In the genomic region with DNA sequence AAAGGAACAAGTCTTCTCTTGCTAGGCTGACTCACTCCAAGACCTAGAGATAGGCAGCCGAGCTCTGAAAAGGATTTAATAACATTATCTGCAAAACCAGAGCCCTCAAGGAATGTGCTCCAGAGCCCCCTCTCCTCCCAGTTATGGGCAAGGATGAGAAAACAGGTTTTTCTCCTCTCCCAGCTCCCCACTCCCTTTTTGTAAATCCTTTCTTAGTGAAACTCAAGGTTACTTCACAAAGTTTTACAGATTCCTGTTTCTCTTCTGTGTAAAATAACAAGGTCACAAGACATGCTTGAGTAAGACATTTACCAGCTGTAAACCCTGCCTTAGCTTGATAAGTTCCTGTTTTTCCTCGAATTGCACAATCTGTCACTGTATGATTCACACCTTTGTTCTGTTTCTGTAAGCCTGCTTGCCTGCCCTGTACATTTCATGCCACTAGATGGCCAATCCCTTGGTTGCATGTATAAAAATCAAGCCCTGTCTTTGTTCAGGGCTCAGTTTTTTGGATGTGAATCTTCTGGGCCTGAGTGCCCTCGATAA, we compare ENCODE assay signal across 9 cellular contexts.
DNase-seq lines count a peak whose midpoint lies in the region; ATAC-seq and TF ChIP-seq lines count a peak whose summit lies in the region.
"Had no signal": no experiment of that assay in that cellular context is flagged by ENCODE, and none has a peak within 500 bp of the region (broad histone marks: within the 10 kb centered on the region; RNA-seq: fewer than 3 reads in every experiment).

No MANE protein-coding gene starts in this region.

- H3K27me3 Mint-ChIP-seq in activated T-cell treated with anti-CD3 and anti-CD28 coated beads, Interleukin-2, amount 50 U/mL, for 24 hours: no peaks in the 10 kb centered on the region

- H3K27ac ChIP-seq in SK-N-SH (ENCODE audit: low read depth in 2 of 2, low read length in 1 of 2): no peak overlapping the region

- H3F3A ChIP-seq in SK-N-SH (replicated peaks; ENCODE audit: insufficient read depth): no peaks in the 10 kb centered on the region

- no peaks in the 10 kb centered on the region for H3K36me3 ChIP-seq in SK-N-SH (replicated peaks in 1 of 2; ENCODE audit: control insufficient read depth in 1 of 2, insufficient read depth in 2 of 2, low read length in 1 of 2)

- TF ChIP-seq RAD21 in SK-N-SH (IDR thresholded peaks at IDR 0.05; ENCODE audit: low read length): no peak; the same call in 1 of the 2 replicates

- no peaks in the 10 kb centered on the region for H3K4me1 ChIP-seq in SK-N-SH (ENCODE audit: control insufficient read depth in 1 of 2, insufficient read depth in 2 of 2, low read depth in 1 of 2, low read length in 1 of 2)

- no peaks in the 10 kb centered on the region for H3K9me2 ChIP-seq in SK-N-SH

- H3K9me3 ChIP-seq in SK-N-SH: no peaks in the 10 kb centered on the region

- no peak for TF ChIP-seq EP300 in SK-N-SH (IDR thresholded peaks at IDR 0.05; ENCODE audit: borderline replicate concordance in 1 of 2, low read depth in 1 of 2, low read length in 1 of 2)

- ATAC-seq in HG03095 (IDR thresholded peaks at IDR 0.05; ENCODE audit: unreplicated experiment) (peak; percentile 54), GM21737 (IDR thresholded peaks at IDR 0.05; ENCODE audit: unreplicated experiment) (no peak)

- H3K4me2 ChIP-seq in SK-N-SH: no peak overlapping the region

- WGBS in SK-N-SH (ENCODE audit: low lambda C conversion rate): 1% methylated on average over 3 of the region's 3 CpGs

- H3K4me1 Mint-ChIP-seq in activated T-cell treated with anti-CD3 and anti-CD28 coated beads, Interleukin-2, amount 50 U/mL, for 24 hours (ENCODE audit: low read depth): no peaks in the 10 kb centered on the region

- TF ChIP-seq CTCF in SK-N-SH (IDR thresholded peaks at IDR 0.05): peak; percentile 45; the same call in 1 of the 2 replicates

- H2AFZ ChIP-seq in SK-N-SH (ENCODE audit: low read depth): no peak overlapping the region

- no peaks in the 10 kb centered on the region for H3K36me3 Mint-ChIP-seq in activated T-cell treated with anti-CD3 and anti-CD28 coated beads, Interleukin-2, amount 50 U/mL, for 24 hours (ENCODE audit: low read depth)

- no peak overlapping the region for H3K4me3 Mint-ChIP-seq in activated T-cell treated with anti-CD3 and anti-CD28 coated beads, Interleukin-2, amount 50 U/mL, for 24 hours

- DNase-seq in EL (peak; percentile 63), SK-N-SH (no peak), iPS-NIHi7 (ENCODE audit: extremely low spot score) (peak; percentile 11), NCI-H345 treated with DMSO at 0.1 percent for 48 hours (lab: John Stamatoyannopoulos, UW; ENCODE audit: unreplicated experiment) (no peak)
- DNase-seq in activated T-cell treated with anti-CD3 and anti-CD28 coated beads, Interleukin-2, amount 50 U/mL, for 24 hours: no peak
- DNase-seq in activated CD4-positive, alpha-beta T cell treated with anti-CD3 and anti-CD28 coated beads for 4 hours: no peak
- DNase-seq: left cardiac atrium had no signal

- H3K27me3 ChIP-seq in SK-N-SH (ENCODE audit: insufficient read depth): no peaks in the 10 kb centered on the region

- no peaks in the 10 kb centered on the region for H3K79me2 ChIP-seq in SK-N-SH (ENCODE audit: insufficient read depth)

- no peak overlapping the region for H3K9ac ChIP-seq in SK-N-SH

- peaks cover 17% of the 10 kb centered on the region for H3K9me3 Mint-ChIP-seq in activated T-cell treated with anti-CD3 and anti-CD28 coated beads, Interleukin-2, amount 50 U/mL, for 24 hours

- CTCF ChIA-PET in SK-N-SH (lab: Yijun Ruan, JAX): interaction anchor here (0.6 to 1.3 kb wide), 5 partner anchors 15 to 1403 kb away, joined by 3 read pairs; no protein-coding TSS in a partner anchor

- H3K27ac Mint-ChIP-seq in activated T-cell treated with anti-CD3 and anti-CD28 coated beads, Interleukin-2, amount 50 U/mL, for 24 hours: no peak overlapping the region

- POLR2A ChIA-PET in SK-N-SH (lab: Yijun Ruan, JAX): no interaction called here

- H3K4me3 ChIP-seq in SK-N-SH (ENCODE audit: low read depth in 2 of 2, low read length in 1 of 2): no peak overlapping the region

- H4K20me1 ChIP-seq in SK-N-SH (ENCODE audit: insufficient read depth): no peaks in the 10 kb centered on the region

TF ChIP-seq in SK-N-SH, 30 proteins besides CTCF, POLR2A, EP300 and RAD21:
- TF ChIP-seq TAF1 (IDR thresholded peaks at IDR 0.05; ENCODE audit: borderline replicate concordance, low read depth, low read length) (no peak), FOSL2 (IDR thresholded peaks at IDR 0.05; ENCODE audit: borderline replicate concordance, low read depth) (0 out of 2 replicates have a peak, but pooled peaks have one; percentile 4)

Comparison
In these comparisons a context has a peak if more than half of its experiments do, and no peak if none do; other contexts are left out.
1. DNase-seq: peak in EL (single experiment) and iPS-NIHi7 (single experiment); none in SK-N-SH (single experiment), activated T-cell treated with anti-CD3 and anti-CD28 coated beads, Interleukin-2, amount 50 U/mL, for 24 hours (single experiment), NCI-H345 treated with DMSO at 0.1 percent for 48 hours (single experiment) and activated CD4-positive, alpha-beta T cell treated with anti-CD3 and anti-CD28 coated beads for 4 hours (0 of 2).